Comparison of ENCODE assay signal across 9 cellular contexts in the genomic region with DNA sequence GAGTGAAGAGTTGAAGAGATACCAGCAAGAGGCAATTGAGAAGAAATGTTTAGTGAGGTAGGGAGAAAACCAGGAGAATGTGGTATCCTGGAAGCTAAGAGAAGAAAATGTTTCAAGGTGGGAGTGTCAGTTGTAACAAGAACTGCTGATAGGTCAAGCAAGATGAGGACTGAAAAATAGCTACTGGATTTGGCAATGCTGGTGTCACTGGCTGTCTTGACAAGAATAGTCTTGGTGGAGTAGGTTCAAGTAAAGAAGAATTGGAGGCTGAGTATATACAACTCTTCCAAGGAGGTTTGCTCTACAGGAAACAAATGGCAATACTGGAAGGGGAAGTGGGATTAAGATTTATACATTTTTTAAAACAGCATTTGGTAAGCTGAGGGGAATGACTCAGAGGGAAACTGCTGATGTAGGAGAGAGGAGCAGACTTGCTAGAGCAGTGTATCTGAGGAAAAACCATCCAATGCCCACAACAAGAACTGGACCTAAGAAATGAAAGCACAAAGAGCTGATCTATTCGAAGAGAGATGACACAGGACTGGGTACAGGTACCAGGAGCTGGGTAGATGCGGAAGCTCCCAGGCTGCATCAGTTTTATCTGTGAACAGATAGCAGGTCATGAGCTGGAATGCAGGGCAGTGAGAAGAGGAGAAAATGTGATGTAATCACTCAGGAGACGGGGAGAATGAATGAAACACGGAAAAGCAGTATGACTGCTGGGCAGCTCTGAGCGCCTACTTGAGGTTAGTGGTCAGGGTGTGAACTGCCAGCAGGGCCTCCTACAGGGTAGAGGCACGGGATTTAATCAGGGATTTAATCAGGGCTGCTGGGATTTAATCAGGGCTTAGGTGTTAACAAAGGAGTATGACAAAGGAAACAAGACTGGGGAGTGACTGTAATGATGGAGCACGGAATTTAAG. TPM values are rescaled to one million over a fixed set of nuclear protein-coding genes. Genes with fewer than 3 reads are reported as not detected.
DNase-seq lines count a peak whose midpoint lies in the region; ATAC-seq and TF ChIP-seq lines count a peak whose summit lies in the region.
"Had no signal": no experiment of that assay in that cellular context is flagged by ENCODE, and none has a peak within 500 bp of the region (broad histone marks: within the 10 kb centered on the region; RNA-seq: fewer than 3 reads in every experiment).

No MANE protein-coding gene starts in this region.

- H3K27ac ChIP-seq in mesodermal cell (ENCODE audit: low read depth, low read length, severe bottlenecking), result peak overlapping the region; percentile 16
- H3K27ac ChIP-seq in effector memory CD4-positive, alpha-beta T cell (ENCODE audit: insufficient read depth, low read length, poor library complexity, severe bottlenecking), result no peak overlapping the region

- WGBS in mesodermal cell (ENCODE audit: insufficient coverage in 2 of 2), 2 experiments, result 62 to 73% methylated on average over 6 to 7 of the region's 7 CpGs

- H3K4me3 ChIP-seq in choroid plexus epithelial cell (ENCODE audit: low read depth, low read length), result no peak overlapping the region
- H3K4me3 ChIP-seq in mesodermal cell (ENCODE audit: extremely low read depth, insufficient read depth, low read length, poor library complexity, severe bottlenecking), result no peak overlapping the region
- no peak overlapping the region for H3K4me3 ChIP-seq in effector memory CD4-positive, alpha-beta T cell (ENCODE audit: insufficient read depth, low read depth, low read length, poor library complexity, severe bottlenecking)

- H3K36me3 ChIP-seq in mesodermal cell (ENCODE audit: control insufficient read depth, insufficient read depth, low read length), result peaks cover 90% of the 10 kb centered on the region
- H3K36me3 ChIP-seq in effector memory CD4-positive, alpha-beta T cell (ENCODE audit: control insufficient read depth, insufficient read depth, low read length), result peaks cover 75% of the 10 kb centered on the region

- TF ChIP-seq CTCF in choroid plexus epithelial cell (conservative IDR thresholded peaks at IDR 0.05; ENCODE audit: low read depth, low read length), result peak; percentile 72

- ATAC-seq in HG03045 (IDR thresholded peaks at IDR 0.05; ENCODE audit: unreplicated experiment) (no peak), GM18498 (IDR thresholded peaks at IDR 0.05; ENCODE audit: unreplicated experiment) (no peak), HG02763 (IDR thresholded peaks at IDR 0.05; ENCODE audit: unreplicated experiment) (no peak)

- no peaks in the 10 kb centered on the region for H3K27me3 ChIP-seq in effector memory CD4-positive, alpha-beta T cell (replicated peaks; ENCODE audit: control insufficient read depth, insufficient read depth, low read length, poor library complexity, severe bottlenecking)

- H3K9me3 ChIP-seq in mesodermal cell (ENCODE audit: control insufficient read depth, low read length), result no peaks in the 10 kb centered on the region
- H3K9me3 ChIP-seq in effector memory CD4-positive, alpha-beta T cell (ENCODE audit: control insufficient read depth, low read length), result no peaks in the 10 kb centered on the region

- DNase-seq in Ammon's horn (ENCODE audit: low spot score), result peak; percentile 54
- DNase-seq in HT1080 (ENCODE audit: low read depth), result peak; percentile 79
- DNase-seq in choroid plexus epithelial cell (ENCODE audit: low read depth), result peak; percentile 83
- DNase-seq in effector memory CD4-positive, alpha-beta T cell, result no peak
- DNase-seq: activated CD4-positive, alpha-beta T cell treated with anti-CD3 and anti-CD28 coated beads, Interleukin-2, amount 10 ng/mL, durations not matched to agents 7 days and 5 days had no signal

- H3K4me1 ChIP-seq in mesodermal cell (ENCODE audit: control insufficient read depth, insufficient read depth, low read length, poor library complexity, severe bottlenecking), result peaks cover 5% of the 10 kb centered on the region
- H3K4me1 ChIP-seq in effector memory CD4-positive, alpha-beta T cell (ENCODE audit: control insufficient read depth, insufficient read depth, low read length, poor library complexity, severe bottlenecking), result no peaks in the 10 kb centered on the region

RNA-seq across cellular contexts. Expression of a gene that starts 34.5 kb away (rescaled TPM):
- not detected in 2 replicates for total RNA-seq in HT1080 (2014; rRNA removed; shearing (Covaris generic))
- polyA plus RNA-seq in HT1080 (2015; cell fraction: cytosol; rRNA removed), result 1.9 and 5.3 TPM in 2 replicates
- not detected in 2 replicates for polyA plus RNA-seq in HT1080 (2015; cell fraction: nucleus; rRNA removed)
- not detected for polyA plus RNA-seq in mesodermal cell (2013, experiment 1 of 2)
- polyA plus RNA-seq in mesodermal cell (2013, experiment 2 of 2), result not detected
- total RNA-seq: activated CD4-positive, alpha-beta T cell treated with anti-CD3 and anti-CD28 coated beads, Interleukin-2, amount 10 ng/mL, durations not matched to agents 7 days and 5 days had no signal

RNA-seq across cellular contexts. Expression of a gene that starts 40.0 kb away (rescaled TPM):
- 126 and 132 TPM in 2 replicates for total RNA-seq in HT1080 (2014; rRNA removed; shearing (Covaris generic))
- 103 and 116 TPM in 2 replicates for polyA plus RNA-seq in HT1080 (2015; cell fraction: cytosol; rRNA removed)
- polyA plus RNA-seq in HT1080 (2015; cell fraction: nucleus; rRNA removed), result 157 TPM in 2 replicates
- 96.5 TPM for polyA plus RNA-seq in mesodermal cell (2013, experiment 1 of 2)
- 99.0 TPM for polyA plus RNA-seq in mesodermal cell (2013, experiment 2 of 2)

RNA-seq across cellular contexts. Expression of a gene that starts 40.4 kb away (rescaled TPM):
- 36.8 and 40.6 TPM in 2 replicates for total RNA-seq in HT1080 (2014; rRNA removed; shearing (Covaris generic))
- 27.8 and 30.2 TPM in 2 replicates for polyA plus RNA-seq in HT1080 (2015; cell fraction: cytosol; rRNA removed)
- polyA plus RNA-seq in HT1080 (2015; cell fraction: nucleus; rRNA removed), result 21.6 and 23.0 TPM in 2 replicates
- polyA plus RNA-seq in mesodermal cell (2013, experiment 1 of 2), result 22.3 TPM
- 26.6 TPM for polyA plus RNA-seq in mesodermal cell (2013, experiment 2 of 2)

Comparison
In these comparisons a context has a peak if more than half of its experiments do, and no peak if none do; other contexts are left out.
1. DNase-seq: peak in Ammon's horn (single experiment), HT1080 (single experiment) and choroid plexus epithelial cell (single experiment); none in effector memory CD4-positive, alpha-beta T cell (0 of 3).